ENCODE assay signal across 8 cellular contexts in genomic region chr2:218406949-218407703, GRCh38. TPM values are rescaled to one million over a fixed set of nuclear protein-coding genes. Genes with fewer than 3 reads are reported as not detected.
A peak's percentile ranks its signal among the peaks of the same experiment; 100 is the strongest.
DNase-seq lines count a peak whose midpoint lies in the region; ATAC-seq, FAIRE-seq and TF ChIP-seq lines count a peak whose summit lies in the region.

No MANE protein-coding gene starts in this region.

- ATAC-seq in T-cell (replicated peaks in 1 of 4) (peak; percentile 8 to 64 (median 38)), HG02763 (IDR thresholded peaks at IDR 0.05; ENCODE audit: unreplicated experiment) (no peak)

- peaks cover 44 to 52% (median 51%) of the 10 kb centered on the region in 3 donors for H3K4me1 Mint-ChIP-seq in T-cell

- peak; percentile 79 for FAIRE-seq in GM12892 (lab: Jason Lieb, UNC)

- H3K27ac ChIP-seq in HUES64 (ENCODE audit: low read depth, low read length), result peak overlapping the region; percentile 77
- H3K27ac ChIP-seq in ascending aorta, result peak overlapping the region; percentile 88 to 94
- peak overlapping the region; percentile 88 for H3K27ac ChIP-seq in hepatocyte
- H3K27ac ChIP-seq in sigmoid colon, result peak overlapping the region; percentile 88 to 92 (median 90)

- no peaks in the 10 kb centered on the region for H3K9me3 ChIP-seq in HUES64 (ENCODE audit: insufficient read depth, low read depth, low read length)
- H3K9me3 ChIP-seq in ascending aorta, result no peaks in the 10 kb centered on the region
- no peaks in the 10 kb centered on the region for H3K9me3 ChIP-seq in hepatocyte (ENCODE audit: low read depth)
- H3K9me3 ChIP-seq in sigmoid colon, result no peaks in the 10 kb centered on the region

- POLR2A ChIA-PET in T-cell (lab: Charles Lee), result no interaction called here

- H3K4me3 Mint-ChIP-seq in T-cell, result peak overlapping the region; percentile 75 to 95 (median 79)

- H3K79me2 ChIP-seq in hepatocyte, result peaks cover 10% of the 10 kb centered on the region

- H3K27ac Mint-ChIP-seq in T-cell, result peak overlapping the region; percentile 87 to 91

- 59% methylated on average over 14 of the region's 14 CpGs for WGBS in HUES64
- WGBS in hepatocyte (ENCODE audit: low lambda C conversion rate, missing lambda C conversion rate), result 29% methylated on average over 14 of the region's 14 CpGs
- WGBS in sigmoid colon, 2 donors, result 2 to 3% methylated on average over 14 of the region's 14 CpGs

- peaks cover 13% of the 10 kb centered on the region; the same call in 1 of the 2 replicates for H3K36me3 ChIP-seq in HUES64 (ENCODE audit: insufficient read depth, low read length)
- peaks cover 28 to 30% of the 10 kb centered on the region in 2 donors for H3K36me3 ChIP-seq in ascending aorta
- H3K36me3 ChIP-seq in hepatocyte (replicated peaks; ENCODE audit: insufficient read depth, low read depth), result no peaks in the 10 kb centered on the region
- peaks cover 11 to 31% (median 26%) of the 10 kb centered on the region in 4 donors for H3K36me3 ChIP-seq in sigmoid colon

- no peak for TF ChIP-seq POLR2A in GM12892 (IDR thresholded peaks at IDR 0.05; ENCODE audit: low read depth, low read length)
- no peak for TF ChIP-seq POLR2A in sigmoid colon (IDR thresholded peaks at IDR 0.05)

- peaks cover 13% of the 10 kb centered on the region for H3K36me3 Mint-ChIP-seq in T-cell

- H3K27me3 ChIP-seq in HUES64 (ENCODE audit: insufficient read depth, low read length) (no peaks in the 10 kb centered on the region), ascending aorta (no peaks in the 10 kb centered on the region), hepatocyte (no peaks in the 10 kb centered on the region), sigmoid colon (no peaks in the 10 kb centered on the region)

- no peaks in the 10 kb centered on the region for H3K27me3 Mint-ChIP-seq in T-cell

- peak overlapping the region; percentile 82 for H3K4me2 ChIP-seq in hepatocyte

- TF ChIP-seq CTCF in ascending aorta (IDR thresholded peaks at IDR 0.05), result no peak
- no peak for TF ChIP-seq CTCF in hepatocyte (IDR thresholded peaks at IDR 0.05; ENCODE audit: poor library complexity)
- no peak for TF ChIP-seq CTCF in sigmoid colon (IDR thresholded peaks at IDR 0.05)

- TF ChIP-seq EP300 in sigmoid colon (IDR thresholded peaks at IDR 0.05), result no peak

- no peaks in the 10 kb centered on the region for H4K20me1 ChIP-seq in hepatocyte (ENCODE audit: insufficient read depth, poor library complexity, severe bottlenecking)

- CTCF ChIA-PET in T-cell (lab: Charles Lee), result interaction anchor here (0.9 to 1.4 kb wide), 7 partner anchors 11 to 161 kb away, joined by 3 to 8 read pairs (median 4); partner anchors contain the start of genes AAMP (in 1 of the 2), PNKD (in 1 of the 2) and USP37 (in 1 of the 2)

- DNase-seq in GM12892 (ENCODE audit: insufficient read length) (no peak), T-cell (peak; percentile 41 to 76 (median 65)), ascending aorta (ENCODE audit: low spot score in 2 of 2) (peak; percentile 44 to 78), hepatocyte (ENCODE audit: low spot score) (peak; percentile 50), sigmoid colon (peak; percentile 90), amniotic stem cell (lab: John Stamatoyannopoulos, UW) (no peak)

- H2AFZ ChIP-seq in hepatocyte, result peak overlapping the region; percentile 11

- intact Hi-C loops in ascending aorta (cut with DNase I), result loop anchor here (1.0 to 2.0 kb wide), 5 partner anchors 11 to 190 kb away; partner anchors contain the start of genes AAMP, ARPC2, CNOT9 and PNKD
- intact Hi-C loops in sigmoid colon (cut with DNase I), result loop anchor here (2.0 to 10.0 kb wide), 7 partner anchors 60 to 980 kb away; partner anchors contain the start of genes BCS1L, CNOT9, DNPEP and USP37

- no peaks in the 10 kb centered on the region for H3K9me2 ChIP-seq in hepatocyte (replicated peaks; ENCODE audit: insufficient read depth)

- H3K9me3 Mint-ChIP-seq in T-cell, result no peaks in the 10 kb centered on the region

- H3K4me3 ChIP-seq in HUES64 (ENCODE audit: low read length) (peak overlapping the region; percentile 66), ascending aorta (peak overlapping the region; percentile 56 to 65), hepatocyte (peak overlapping the region; percentile 27), sigmoid colon (peak overlapping the region; percentile 13 to 54 (median 50))

- H3K9ac ChIP-seq in HUES64 (ENCODE audit: low read depth, low read length), result peak overlapping the region; percentile 85

- H3K4me1 ChIP-seq in HUES64 (ENCODE audit: insufficient read depth, low read length), result peaks cover 19% of the 10 kb centered on the region
- H3K4me1 ChIP-seq in ascending aorta, result peaks cover 3 to 35% of the 10 kb centered on the region in 2 donors
- H3K4me1 ChIP-seq in hepatocyte (ENCODE audit: insufficient read depth), result peaks cover 42% of the 10 kb centered on the region
- peaks cover 0 to 38% (median 30%) of the 10 kb centered on the region in 4 donors for H3K4me1 ChIP-seq in sigmoid colon

RNA-seq across cellular contexts. Expression of gene CTDSP1, which starts 7.5 kb away (rescaled TPM):
- polyA plus RNA-seq in GM12892 (2012; ENCODE audit: missing spikeins), result 32.1 TPM
- 19.3 TPM for polyA plus RNA-seq in HUES64 (2013, experiment 1 of 2)
- polyA plus RNA-seq in HUES64 (2013, experiment 2 of 2), result 21.4 TPM
- 100 to 1,000 TPM; 105 to 200 (median 195) TPM for total RNA-seq in T-cell
- 144 TPM for total RNA-seq in ascending aorta
- 124 and 142 TPM in 2 replicates for total RNA-seq in hepatocyte
- polyA plus RNA-seq in hepatocyte, result 48.4 and 53.1 TPM in 2 replicates
- 10 to 100 TPM; 78.4 to 90.3 (median 80.7) TPM for total RNA-seq in sigmoid colon
- 100 to 1,000 TPM in 2 of 3 donors, 10 to 100 TPM in 1; 75.1 to 120 (median 105) TPM for polyA plus RNA-seq in sigmoid colon

RNA-seq across cellular contexts. Expression of gene VIL1, which starts 11.8 kb away (rescaled TPM):
- 0.68 TPM for polyA plus RNA-seq in GM12892 (2012; ENCODE audit: missing spikeins)
- polyA plus RNA-seq in HUES64 (2013, experiment 1 of 2), result 8.5 TPM
- 6.3 TPM for polyA plus RNA-seq in HUES64 (2013, experiment 2 of 2)
- total RNA-seq in T-cell, result under 1 TPM; 0.23 to 0.67 (median 0.51) TPM
- total RNA-seq in ascending aorta, result not detected
- 218 and 261 TPM in 2 replicates for total RNA-seq in hepatocyte
- 151 and 160 TPM in 2 replicates for polyA plus RNA-seq in hepatocyte
- total RNA-seq in sigmoid colon, result 1 to 10 TPM in 1 of 4 donors, under 1 TPM in 1, not detected in 2; 0.71 to 2.8 TPM
- 100 to 1,000 TPM; 111 to 172 (median 170) TPM for polyA plus RNA-seq in sigmoid colon

RNA-seq across cellular contexts. Expression of gene SLC11A1, which starts 25.1 kb away (rescaled TPM):
- 0.30 TPM for polyA plus RNA-seq in GM12892 (2012; ENCODE audit: missing spikeins)
- polyA plus RNA-seq in HUES64 (2013, experiment 1 of 2), result not detected
- not detected for polyA plus RNA-seq in HUES64 (2013, experiment 2 of 2)
- 1 to 10 TPM in 1 of 5 donors, under 1 TPM in 4; 0.40 to 1.2 (median 0.79) TPM for total RNA-seq in T-cell
- total RNA-seq in ascending aorta, result 16.4 TPM
- 0.60 and 0.72 TPM in 2 replicates for total RNA-seq in hepatocyte
- 0.74 and 1.2 TPM in 2 replicates for polyA plus RNA-seq in hepatocyte
- 10 to 100 TPM; 13.8 to 19.0 (median 16.9) TPM for total RNA-seq in sigmoid colon
- 1 to 10 TPM; 1.2 to 7.0 (median 1.6) TPM for polyA plus RNA-seq in sigmoid colon

RNA-seq across cellular contexts. Expression of gene CATIP, which starts 50.5 kb away (rescaled TPM):
- polyA plus RNA-seq in GM12892 (2012; ENCODE audit: missing spikeins), result not detected
- polyA plus RNA-seq in HUES64 (2013, experiment 1 of 2), result not detected
- polyA plus RNA-seq in HUES64 (2013, experiment 2 of 2), result not detected
- total RNA-seq in T-cell (not detected), ascending aorta (not detected), hepatocyte (0.33 TPM in 1 of 2 replicates, not detected in the other), sigmoid colon (not detected)
- polyA plus RNA-seq in hepatocyte (0.39 and 0.70 TPM in 2 replicates), sigmoid colon (under 1 TPM in 1 of 3 donors, not detected in 2; 0.07 TPM)

Comparison
In these comparisons a context has a peak if more than half of its experiments do, and no peak if none do; other contexts are left out.
1. DNase-seq: peak in T-cell (34 of 34), ascending aorta (2 of 2), hepatocyte (single experiment) and sigmoid colon (single experiment); none in GM12892 (single experiment) and amniotic stem cell (single experiment).
2. RNA of gene VIL1, which starts 11.8 kb away (total RNA-seq): 218 to 261 TPM in hepatocyte; 0.71 to 2.8 TPM in sigmoid colon, 0.23 to 0.67 TPM in T-cell and not detected in ascending aorta (single experiment); every median in the first group is over 10 times any median in the second.
3. Peak in every context shown above with its lines, with median percentiles within 50 percentile points of each other: H3K27ac ChIP-seq and H3K4me3 ChIP-seq.